17 cellular contexts compared by ENCODE assay signal in the genomic region with DNA sequence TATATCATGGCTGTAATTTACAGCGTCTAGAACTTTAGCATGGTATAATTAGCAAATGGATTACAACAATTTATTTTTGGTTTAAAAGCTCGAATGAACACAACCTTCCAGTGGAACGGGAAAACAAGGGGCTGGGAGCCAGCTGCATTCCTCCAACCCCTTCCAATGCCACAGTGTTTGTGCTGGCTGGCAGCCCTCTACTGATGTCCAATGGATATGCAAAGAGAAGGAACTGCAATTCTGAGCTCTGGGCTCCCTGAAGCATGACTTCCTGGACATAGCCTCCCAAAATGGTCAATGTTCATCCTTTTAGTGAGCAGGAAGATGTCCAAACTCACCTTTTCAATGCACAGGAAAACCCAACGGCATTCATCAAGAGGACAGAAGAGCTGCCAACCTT.
DNase-seq lines count a peak whose midpoint lies in the region; ATAC-seq and TF ChIP-seq lines count a peak whose summit lies in the region.
"Had no signal": no experiment of that assay in that cellular context is flagged by ENCODE, and none has a peak within 500 bp of the region (broad histone marks: within the 10 kb centered on the region; RNA-seq: fewer than 3 reads in every experiment).

No MANE protein-coding gene starts in this region.

- H3K27me3 ChIP-seq in thoracic aorta (replicated peaks; ENCODE audit: insufficient read depth), result no peaks in the 10 kb centered on the region

- H3K4me3 ChIP-seq in epithelial cell of proximal tubule (ENCODE audit: low read depth, low read length), result no peak overlapping the region
- H3K4me3 ChIP-seq in thoracic aorta, result no peak overlapping the region
- H3K4me3 ChIP-seq: A549, GM12878 had no signal

- TF ChIP-seq CTCF in epithelial cell of proximal tubule (conservative IDR thresholded peaks at IDR 0.05; ENCODE audit: low read depth, low read length) (peak; percentile 19), thoracic aorta (IDR thresholded peaks at IDR 0.05) (no peak)

- H3K36me3 ChIP-seq in thoracic aorta, result no peaks in the 10 kb centered on the region

- peak overlapping the region; percentile 25 to 42 for H3K27ac ChIP-seq in thoracic aorta
- H3K27ac ChIP-seq: A549, RWPE1 had no signal

- peaks cover 12 to 32% of the 10 kb centered on the region in 2 donors for H3K4me1 ChIP-seq in thoracic aorta (ENCODE audit: control insufficient read depth in 1 of 2, low read depth in 2 of 2)
- H3K4me1 ChIP-seq: A549 had no signal

- ATAC-seq in thoracic aorta (ENCODE audit: insufficient number of reproducible peaks, low FRiP score, low read depth) (no peak), HG03442 (IDR thresholded peaks at IDR 0.05; ENCODE audit: unreplicated experiment) (no peak)
- ATAC-seq: A549, GM12878 had no signal

- no peaks in the 10 kb centered on the region for H3K9me3 ChIP-seq in thoracic aorta
- H3K9me3 ChIP-seq: A549 had no signal

- DNase-seq in NCI-H2029 (lab: John Stamatoyannopoulos, UW), result peak; percentile 10
- no peak for DNase-seq in epithelial cell of proximal tubule (ENCODE audit: low read depth)
- peak; percentile 43 for DNase-seq in midbrain (lab: John Stamatoyannopoulos, UW)
- no peak for DNase-seq in thoracic aorta (ENCODE audit: low spot score)
- DNase-seq in retina, result no peak
- DNase-seq in stimulated activated naive CD4-positive, alpha-beta T cell treated with Interleukin-2 at 50 U/mL for 16 hours (lab: John Stamatoyannopoulos, UW), result no peak
- DNase-seq: CD4-positive, CD25-positive, alpha-beta regulatory T cell; HCEC 1CT; MV-4-11; NCI-H1436; NCI-H2081 treated with DMSO at 0.1 percent for 48 hours; NCI-H2227 treated with DMSO at 0.1 percent for 48 hours; NCI-H524 treated with DMSO at 0.1 percent for 48 hours had no signal

Comparison
In these comparisons a context has a peak if more than half of its experiments do, and no peak if none do; other contexts are left out.
1. DNase-seq: peak in NCI-H2029 (single experiment) and midbrain (single experiment); none in epithelial cell of proximal tubule (single experiment), thoracic aorta (single experiment), retina (single experiment) and stimulated activated naive CD4-positive, alpha-beta T cell treated with Interleukin-2 at 50 U/mL for 16 hours (single experiment).